In the genomic region with DNA sequence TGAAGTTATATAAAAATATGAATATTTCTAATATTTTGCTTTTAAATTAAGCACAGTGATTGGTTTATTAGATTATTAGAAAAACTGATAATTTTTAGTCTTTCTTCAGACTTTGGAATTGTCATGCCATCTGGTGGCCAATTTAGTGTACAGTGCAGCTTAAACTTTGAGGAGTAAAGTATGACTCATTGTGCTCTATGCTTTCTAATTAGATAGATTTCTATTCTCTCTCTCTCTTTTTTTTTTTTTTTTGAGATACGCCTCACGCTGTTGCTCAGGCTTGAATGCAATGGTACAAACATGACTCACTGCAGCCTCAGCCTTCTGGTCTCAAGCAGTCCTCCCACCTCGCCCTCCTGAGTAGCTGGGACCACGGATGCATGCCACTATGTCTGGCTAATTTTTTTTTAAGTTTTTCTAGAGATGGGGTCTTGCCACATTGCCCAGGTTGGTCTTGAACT, we compare ENCODE assay signal across 1 cellular context.
TF ChIP-seq lines count a peak whose summit lies in the region.

No MANE protein-coding gene starts in this region.

TF ChIP-seq in GM12878, 131 proteins besides CTCF, POLR2A, EP300 and RAD21 (continued from another document):
- TF ChIP-seq, protein P1, sequence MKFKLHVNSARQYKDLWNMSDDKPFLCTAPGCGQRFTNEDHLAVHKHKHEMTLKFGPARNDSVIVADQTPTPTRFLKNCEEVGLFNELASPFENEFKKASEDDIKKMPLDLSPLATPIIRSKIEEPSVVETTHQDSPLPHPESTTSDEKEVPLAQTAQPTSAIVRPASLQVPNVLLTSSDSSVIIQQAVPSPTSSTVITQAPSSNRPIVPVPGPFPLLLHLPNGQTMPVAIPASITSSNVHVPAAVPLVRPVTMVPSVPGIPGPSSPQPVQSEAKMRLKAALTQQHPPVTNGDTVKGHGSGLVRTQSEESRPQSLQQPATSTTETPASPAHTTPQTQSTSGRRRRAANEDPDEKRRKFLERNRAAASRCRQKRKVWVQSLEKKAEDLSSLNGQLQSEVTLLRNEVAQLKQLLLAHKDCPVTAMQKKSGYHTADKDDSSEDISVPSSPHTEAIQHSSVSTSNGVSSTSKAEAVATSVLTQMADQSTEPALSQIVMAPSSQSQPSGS (IDR thresholded peaks at IDR 0.05; ENCODE audit: low read length): 0 out of 2 replicates have a peak, but pooled peaks have one; percentile 24
- peak; percentile 76 for TF ChIP-seq ZNF384 (IDR thresholded peaks at IDR 0.05; ENCODE audit: borderline replicate concordance, low read depth, low read length)
